Comparison of ENCODE assay signal across 8 cellular contexts in the genomic region with DNA sequence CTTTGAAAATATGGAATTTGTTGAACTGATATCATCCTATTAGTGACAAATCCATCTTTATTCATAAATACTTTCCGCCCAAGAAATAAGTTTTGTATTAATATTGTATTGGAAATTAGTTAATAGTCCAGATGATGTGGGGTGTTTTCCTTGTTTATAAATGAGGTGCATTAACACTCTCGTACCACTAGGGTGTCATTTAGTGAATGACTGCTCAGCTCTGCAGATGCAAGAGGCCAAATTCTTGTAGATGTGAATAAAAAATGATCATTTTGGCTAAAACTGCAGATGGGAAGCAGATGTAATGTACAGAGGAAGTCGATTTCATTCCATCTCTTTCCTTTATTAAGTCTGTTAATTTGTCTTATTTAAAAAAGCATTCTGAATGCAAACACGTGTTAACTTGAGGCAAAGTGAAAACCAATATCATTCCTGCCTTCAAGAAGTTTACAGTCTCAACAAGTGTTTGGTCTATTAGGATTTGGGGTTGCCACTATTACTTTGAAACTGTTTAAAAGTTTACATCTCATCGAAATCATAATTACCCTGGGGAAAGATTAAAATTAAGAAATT.
A peak's percentile ranks its signal among the peaks of the same experiment; 100 is the strongest.
DNase-seq lines count a peak whose midpoint lies in the region; ATAC-seq and TF ChIP-seq lines count a peak whose summit lies in the region.

No MANE protein-coding gene starts in this region.

- peak; percentile 11 for DNase-seq in NOMO-1 treated with DMSO at 0.1 percent for 48 hours (lab: John Stamatoyannopoulos, UW; ENCODE audit: unreplicated experiment)
- no peak for DNase-seq in NOMO-1 treated with dmso at 0.1 percent for 144 hours (lab: John Stamatoyannopoulos, UW; ENCODE audit: unreplicated experiment)
- no peak for DNase-seq in epithelial cell of proximal tubule (ENCODE audit: low read depth)
- DNase-seq in thoracic aorta (ENCODE audit: low spot score) = no peak
- no peak for DNase-seq in OCI-M2 (lab: John Stamatoyannopoulos, UW; ENCODE audit: unreplicated experiment)
- no peak for DNase-seq in NCI-H187 treated with DMSO at 0.1 percent for 48 hours (lab: John Stamatoyannopoulos, UW)
- DNase-seq in inferior parietal cortex (ENCODE audit: extremely low spot score) = no peak

- no peak overlapping the region for H3K4me3 ChIP-seq in Loucy (ENCODE audit: low read length, poor library complexity, severe bottlenecking)
- no peak overlapping the region for H3K4me3 ChIP-seq in epithelial cell of proximal tubule (ENCODE audit: low read depth, low read length)
- H3K4me3 ChIP-seq in thoracic aorta = no peak overlapping the region

- no peak overlapping the region for H3K9ac ChIP-seq in Loucy (ENCODE audit: low read depth, low read length, poor library complexity, severe bottlenecking)

- no peak overlapping the region for H3K27ac ChIP-seq in thoracic aorta

- H3K36me3 ChIP-seq in Loucy (ENCODE audit: insufficient read depth, low read length) = no peaks in the 10 kb centered on the region
- H3K36me3 ChIP-seq in thoracic aorta = no peaks in the 10 kb centered on the region

- H3K4me2 ChIP-seq in Loucy (ENCODE audit: low read depth, low read length, poor library complexity, severe bottlenecking) = no peak overlapping the region

- H3K9me3 ChIP-seq in Loucy (ENCODE audit: insufficient read depth, low read depth, low read length) = no peaks in the 10 kb centered on the region
- no peaks in the 10 kb centered on the region for H3K9me3 ChIP-seq in thoracic aorta

- H3K4me1 ChIP-seq in Loucy (ENCODE audit: insufficient read depth, low read length, poor library complexity, severe bottlenecking) = peaks cover 10% of the 10 kb centered on the region
- peaks cover 9 to 16% of the 10 kb centered on the region in 2 donors for H3K4me1 ChIP-seq in thoracic aorta (ENCODE audit: control insufficient read depth in 1 of 2, low read depth in 2 of 2)

- H3K27me3 ChIP-seq in Loucy (ENCODE audit: insufficient read depth, low read length, poor library complexity, severe bottlenecking) (no peaks in the 10 kb centered on the region), thoracic aorta (replicated peaks; ENCODE audit: insufficient read depth) (no peaks in the 10 kb centered on the region)

- ATAC-seq in thoracic aorta (ENCODE audit: insufficient number of reproducible peaks, low FRiP score, low read depth) = no peak

- no peaks in the 10 kb centered on the region for H3F3A ChIP-seq in Loucy (ENCODE audit: low read depth)

- H2AFZ ChIP-seq in Loucy (ENCODE audit: low read length) = no peak overlapping the region

- H3K9me2 ChIP-seq in Loucy (replicated peaks; ENCODE audit: low read depth, low read length) = no peaks in the 10 kb centered on the region

- no peaks in the 10 kb centered on the region for H4K20me1 ChIP-seq in Loucy (ENCODE audit: insufficient read depth, low read length, poor library complexity, severe bottlenecking)

- H3K79me2 ChIP-seq in Loucy (ENCODE audit: insufficient read depth, low read length) = no peaks in the 10 kb centered on the region

- TF ChIP-seq CTCF in Loucy (conservative IDR thresholded peaks at IDR 0.05; ENCODE audit: low read length) = peak; percentile 79
- peak; percentile 61 for TF ChIP-seq CTCF in epithelial cell of proximal tubule (conservative IDR thresholded peaks at IDR 0.05; ENCODE audit: low read depth, low read length)
- TF ChIP-seq CTCF in thoracic aorta (IDR thresholded peaks at IDR 0.05) = peak; percentile 50
